ENCODE assay signal across 8 cellular contexts in genomic region chr7:76048668-76048988, GRCh38. TPM values are rescaled to one million over a fixed set of nuclear protein-coding genes. Genes with fewer than 3 reads are reported as not detected.
A peak's percentile ranks its signal among the peaks of the same experiment; 100 is the strongest.
DNase-seq lines count a peak whose midpoint lies in the region; ATAC-seq lines count a peak whose summit lies in the region.

No MANE protein-coding gene starts in this region.

- H3K4me3 Mint-ChIP-seq in activated naive CD8-positive, alpha-beta T cell treated with anti-CD3 and anti-CD28 coated beads, Interleukin-2, amount 50 U/mL, for 24 hours, result peak overlapping the region; percentile 98
- H3K4me3 Mint-ChIP-seq in stimulated activated naive CD8-positive, alpha-beta T cell treated with anti-CD3 and anti-CD28 coated beads, Interleukin-15, Interleukin-2, amounts not matched to agents 100 ng/mL and 50 ng/mL, for 24 hours, result peak overlapping the region; percentile 98

- peaks cover 39% of the 10 kb centered on the region for H3K36me3 Mint-ChIP-seq in activated naive CD8-positive, alpha-beta T cell treated with anti-CD3 and anti-CD28 coated beads, Interleukin-2, amount 50 U/mL, for 24 hours (ENCODE audit: low read depth)
- peaks cover 58% of the 10 kb centered on the region for H3K36me3 Mint-ChIP-seq in stimulated activated naive CD8-positive, alpha-beta T cell treated with anti-CD3 and anti-CD28 coated beads, Interleukin-15, Interleukin-2, amounts not matched to agents 100 ng/mL and 50 ng/mL, for 24 hours (ENCODE audit: low read depth)

- H3K9me3 Mint-ChIP-seq in activated naive CD8-positive, alpha-beta T cell treated with anti-CD3 and anti-CD28 coated beads, Interleukin-2, amount 50 U/mL, for 24 hours, result no peaks in the 10 kb centered on the region
- no peaks in the 10 kb centered on the region for H3K9me3 Mint-ChIP-seq in stimulated activated naive CD8-positive, alpha-beta T cell treated with anti-CD3 and anti-CD28 coated beads, Interleukin-15, Interleukin-2, amounts not matched to agents 100 ng/mL and 50 ng/mL, for 24 hours

- H3K27me3 Mint-ChIP-seq in activated naive CD8-positive, alpha-beta T cell treated with anti-CD3 and anti-CD28 coated beads, Interleukin-2, amount 50 U/mL, for 24 hours, result no peaks in the 10 kb centered on the region
- no peaks in the 10 kb centered on the region for H3K27me3 Mint-ChIP-seq in stimulated activated naive CD8-positive, alpha-beta T cell treated with anti-CD3 and anti-CD28 coated beads, Interleukin-15, Interleukin-2, amounts not matched to agents 100 ng/mL and 50 ng/mL, for 24 hours

- peaks cover 46% of the 10 kb centered on the region for H3K4me1 Mint-ChIP-seq in activated naive CD8-positive, alpha-beta T cell treated with anti-CD3 and anti-CD28 coated beads, Interleukin-2, amount 50 U/mL, for 24 hours
- peaks cover 58% of the 10 kb centered on the region for H3K4me1 Mint-ChIP-seq in stimulated activated naive CD8-positive, alpha-beta T cell treated with anti-CD3 and anti-CD28 coated beads, Interleukin-15, Interleukin-2, amounts not matched to agents 100 ng/mL and 50 ng/mL, for 24 hours (ENCODE audit: low read depth)

- intact Hi-C loops in Right ventricle myocardium inferior (cut with DNase I) (loop anchor here (2.0 to 5.0 kb wide), 2 partner anchors 20 to 56 kb away; partner anchors contain the start of gene TMEM120A), cardiac septum (cut with DNase I) (no loop called here)

- H3K27ac Mint-ChIP-seq in activated naive CD8-positive, alpha-beta T cell treated with anti-CD3 and anti-CD28 coated beads, Interleukin-2, amount 50 U/mL, for 24 hours, result peak overlapping the region; percentile 98
- peak overlapping the region; percentile 98 for H3K27ac Mint-ChIP-seq in stimulated activated naive CD8-positive, alpha-beta T cell treated with anti-CD3 and anti-CD28 coated beads, Interleukin-15, Interleukin-2, amounts not matched to agents 100 ng/mL and 50 ng/mL, for 24 hours

- peak; percentile 41 for ATAC-seq in Right ventricle myocardium inferior
- ATAC-seq in activated naive CD8-positive, alpha-beta T cell treated with anti-CD3 and anti-CD28 coated beads, Interleukin-2, amount 50 U/mL, for 24 hours, result no peak
- ATAC-seq in GM18870 (IDR thresholded peaks at IDR 0.05; ENCODE audit: unreplicated experiment), result no peak

- DNase-seq in Right ventricle myocardium inferior (ENCODE audit: missing footprints) (no peak), cardiac septum (ENCODE audit: low spot score) (no peak), NCI-H2227 (lab: John Stamatoyannopoulos, UW; ENCODE audit: unreplicated experiment) (peak; percentile 57), iPS-NIHi7 (ENCODE audit: extremely low spot score) (peak; percentile 65), ureter (ENCODE audit: low spot score) (no peak)
- peak; percentile 34 for DNase-seq in activated naive CD8-positive, alpha-beta T cell treated with anti-CD3 and anti-CD28 coated beads, Interleukin-2, amount 50 U/mL, for 24 hours

RNA-seq across cellular contexts. Expression of gene MDH2, which starts 0.7 kb away (rescaled TPM):
- total RNA-seq in Right ventricle myocardium inferior, result 688 TPM
- 376 TPM for total RNA-seq in cardiac septum
- total RNA-seq in ureter, result 177 TPM

RNA-seq across cellular contexts. Expression of gene STYXL1, which starts 0.8 kb away (rescaled TPM):
- total RNA-seq in Right ventricle myocardium inferior, result 21.6 TPM
- 16.1 TPM for total RNA-seq in cardiac septum
- 45.4 TPM for total RNA-seq in ureter

RNA-seq across cellular contexts. Expression of gene TMEM120A, which starts 54.2 kb away (rescaled TPM):
- total RNA-seq in Right ventricle myocardium inferior, result 109 TPM
- 138 TPM for total RNA-seq in cardiac septum
- total RNA-seq in ureter, result 80.4 TPM

Comparison
In these comparisons a context has a peak if more than half of its experiments do, and no peak if none do; other contexts are left out.
1. DNase-seq: peak in NCI-H2227 (single experiment), activated naive CD8-positive, alpha-beta T cell treated with anti-CD3 and anti-CD28 coated beads, Interleukin-2, amount 50 U/mL, for 24 hours (single experiment) and iPS-NIHi7 (single experiment); none in Right ventricle myocardium inferior (single experiment), cardiac septum (single experiment) and ureter (single experiment).